Comparison of ENCODE assay signal across 17 cellular contexts in genomic region chr4:4869731-4870483, GRCh38. TPM values are rescaled to one million over a fixed set of nuclear protein-coding genes. Genes with fewer than 3 reads are reported as not detected.
A peak's percentile ranks its signal among the peaks of the same experiment; 100 is the strongest.
DNase-seq lines count a peak whose midpoint lies in the region; ATAC-seq and TF ChIP-seq lines count a peak whose summit lies in the region.
"Had no signal": no experiment of that assay in that cellular context is flagged by ENCODE, and none has a peak within 500 bp of the region (broad histone marks: within the 10 kb centered on the region; RNA-seq: fewer than 3 reads in every experiment).

No MANE protein-coding gene starts in this region.

- H3K4me1 Mint-ChIP-seq in IgD-negative memory B cell, result peaks cover 3 to 13% (median 11%) of the 10 kb centered on the region in 3 donors
- peaks cover 36% of the 10 kb centered on the region for H3K4me1 Mint-ChIP-seq in osteocyte (ENCODE audit: unreplicated experiment)

- H3K9me3 Mint-ChIP-seq in IgD-negative memory B cell (peaks cover 0 to 9% (median 2%) of the 10 kb centered on the region in 3 donors), osteocyte (ENCODE audit: unreplicated experiment) (no peaks in the 10 kb centered on the region)

- H3K36me3 ChIP-seq in fibroblast of lung (ENCODE audit: control insufficient read depth, insufficient read depth, low read length), result no peaks in the 10 kb centered on the region
- H3K36me3 ChIP-seq: neutrophil, thoracic aorta had no signal

- no peaks in the 10 kb centered on the region for H4K20me1 ChIP-seq in fibroblast of lung (ENCODE audit: control insufficient read depth, extremely low read depth, insufficient read depth, low read length)

- H3K9ac ChIP-seq in fibroblast of lung (ENCODE audit: insufficient read depth, low read length), result no peak overlapping the region

- no peak for TF ChIP-seq CTCF in fibroblast of lung (conservative IDR thresholded peaks at IDR 0.05 in 1 of 2, IDR thresholded peaks at IDR 0.05 in 1 of 2; ENCODE audit: low read depth in 1 of 2, low read length in 2 of 2)
- TF ChIP-seq CTCF in osteocyte (IDR thresholded peaks at IDR 0.05), result no peak

- H3K4me2 ChIP-seq in fibroblast of lung (ENCODE audit: extremely low read depth, insufficient read depth, low read length), result peak overlapping the region; percentile 56

- H3K27me3 Mint-ChIP-seq in IgD-negative memory B cell, result peaks cover 69% of the 10 kb centered on the region
- H3K27me3 Mint-ChIP-seq in osteocyte (ENCODE audit: unreplicated experiment), result peaks cover 77% of the 10 kb centered on the region

- H3K36me3 Mint-ChIP-seq in IgD-negative memory B cell (peaks cover 2% of the 10 kb centered on the region), osteocyte (ENCODE audit: unreplicated experiment) (peaks cover 1% of the 10 kb centered on the region)

- H3K27me3 ChIP-seq in fibroblast of lung (ENCODE audit: control insufficient read depth, insufficient read depth, low read length), result peaks cover 81% of the 10 kb centered on the region

- DNase-seq in DMS 273 (lab: John Stamatoyannopoulos, UW; ENCODE audit: unreplicated experiment) (peak; percentile 46), DMS 273 treated with DMSO at 0.1 percent for 48 hours (lab: John Stamatoyannopoulos, UW) (no peak), fibroblast of lung (ENCODE audit: low read depth in 2 of 2) (no peak), osteocyte (ENCODE audit: extremely low spot score, unreplicated experiment) (no peak), sciatic nerve (ENCODE audit: low spot score) (no peak)
- DNase-seq: NCI-H1436, NCI-H774, SHP77, small intestine had no signal

- peak overlapping the region; percentile 10 to 76 (median 53) for H3K4me3 Mint-ChIP-seq in IgD-negative memory B cell
- peak overlapping the region; percentile 26 for H3K4me3 Mint-ChIP-seq in osteocyte (ENCODE audit: unreplicated experiment)

- H3K9me3 ChIP-seq in fibroblast of lung (ENCODE audit: control insufficient read depth, insufficient read depth, low read depth, low read length), result no peaks in the 10 kb centered on the region
- H3K9me3 ChIP-seq: neutrophil, thoracic aorta had no signal

- H3K4me1 ChIP-seq in fibroblast of lung (ENCODE audit: control insufficient read depth, extremely low read depth, insufficient read depth, low read length), result no peaks in the 10 kb centered on the region

- no peak for ATAC-seq in HG02870 (IDR thresholded peaks at IDR 0.05; ENCODE audit: unreplicated experiment)
- ATAC-seq in sciatic nerve, result no peak
- ATAC-seq in HG02588 (IDR thresholded peaks at IDR 0.05; ENCODE audit: unreplicated experiment), result no peak
- ATAC-seq: left lobe of liver had no signal

- H3K27ac Mint-ChIP-seq in IgD-negative memory B cell (peak overlapping the region in 2 of 3 donors; percentile 63 to 92), osteocyte (ENCODE audit: unreplicated experiment) (no peak overlapping the region)

- H2AFZ ChIP-seq in fibroblast of lung (ENCODE audit: low read length), result no peak overlapping the region

- no peaks in the 10 kb centered on the region for H3K79me2 ChIP-seq in fibroblast of lung (ENCODE audit: control insufficient read depth, insufficient read depth, low read length)

- no peak overlapping the region for H3K27ac ChIP-seq in fibroblast of lung (ENCODE audit: insufficient read depth, low read length)
- H3K27ac ChIP-seq: 22Rv1, dorsolateral prefrontal cortex, neutrophil, thoracic aorta had no signal

- no peak overlapping the region for H3K4me3 ChIP-seq in fibroblast of lung (replicated peaks in 1 of 4; ENCODE audit: control extremely low read depth in 1 of 4, insufficient read depth in 1 of 4, low read depth in 3 of 4, low read length in 4 of 4)
- H3K4me3 ChIP-seq: thoracic aorta had no signal

- intact Hi-C loops in sciatic nerve (cut with DNase I), result no loop called here

RNA-seq across cellular contexts. Expression of gene MSX1, which starts 10.4 kb away (rescaled TPM):
- polyA plus RNA-seq in IgD-negative memory B cell (0.18 TPM), fibroblast of lung (2.1 and 5.1 TPM in 2 replicates)
- total RNA-seq in fibroblast of lung (1.3 and 2.1 TPM in 2 replicates), osteocyte (2.2 and 3.5 TPM in 2 replicates), sciatic nerve (7.5 TPM)
- 2.5 and 8.2 TPM in 2 replicates for polyA plus RNA-seq in fibroblast of lung (2012)
- 0.51 and 1.3 TPM in 2 replicates for polyA minus RNA-seq in fibroblast of lung (ENCODE audit: low replicate concordance)
